ENCODE assay signal across 8 cellular contexts in genomic region chr22:41401781-41402648, GRCh38. TPM values are rescaled to one million over a fixed set of nuclear protein-coding genes. Genes with fewer than 3 reads are reported as not detected.
DNase-seq lines count a peak whose midpoint lies in the region; ATAC-seq and TF ChIP-seq lines count a peak whose summit lies in the region.

No MANE protein-coding gene starts in this region.

- H3K27ac ChIP-seq in VCaP (peak overlapping the region; percentile 31), stomach (peak overlapping the region; percentile 61 to 86 (median 79))

- H3K4me3 ChIP-seq in stomach, result no peak overlapping the region

- no peaks in the 10 kb centered on the region for H3K36me3 Mint-ChIP-seq in activated naive CD4-positive, alpha-beta T cell treated with anti-CD3 and anti-CD28 coated beads, Interleukin-2, amount 50 U/mL, for 72 hours

- 19 to 32% (median 23%) methylated on average over 16 of the region's 16 CpGs for WGBS in stomach, 5 donors

- no peak for TF ChIP-seq CTCF in VCaP (conservative IDR thresholded peaks at IDR 0.05)
- TF ChIP-seq CTCF in stomach (IDR thresholded peaks at IDR 0.05), result no peak

- DNase-seq in HPDE6-E6E7 (ENCODE audit: extremely low spot score), result peak; percentile 79
- peak; percentile 88 for DNase-seq in left ventricle myocardium superior
- DNase-seq in stomach, result peak; percentile 95
- no peak for DNase-seq in activated naive CD4-positive, alpha-beta T cell treated with anti-CD3 and anti-CD28 coated beads, Interleukin-2, amount 50 U/mL, for 72 hours (ENCODE audit: low spot score in 2 of 2)

- H3K9me3 Mint-ChIP-seq in activated naive CD4-positive, alpha-beta T cell treated with anti-CD3 and anti-CD28 coated beads, Interleukin-2, amount 50 U/mL, for 72 hours, result no peaks in the 10 kb centered on the region

- TF ChIP-seq EP300 in stomach (IDR thresholded peaks at IDR 0.05), result no peak

- TF ChIP-seq POLR2A in stomach (IDR thresholded peaks at IDR 0.05), result peak in 1 of 4 donors; percentile 51

- ATAC-seq in left ventricle myocardium superior (peak; percentile 76), HG02571 (IDR thresholded peaks at IDR 0.05; ENCODE audit: unreplicated experiment) (no peak), HG02973 (IDR thresholded peaks at IDR 0.05; ENCODE audit: unreplicated experiment) (no peak), HG03378 (IDR thresholded peaks at IDR 0.05; ENCODE audit: unreplicated experiment) (no peak)
- ATAC-seq in activated naive CD4-positive, alpha-beta T cell treated with anti-CD3 and anti-CD28 coated beads, Interleukin-2, amount 50 U/mL, for 72 hours, result no peak

- intact Hi-C loops in left ventricle myocardium superior (cut with micrococcal nuclease) (loop anchor here (5.0 kb wide), 1 partner anchor 125 kb away; no protein-coding TSS in a partner anchor), stomach (cut with DNase I; ENCODE audit: low total_unique reads) (no loop called here)

- H3K27me3 ChIP-seq in stomach, result no peaks in the 10 kb centered on the region

- H3K4me1 ChIP-seq in stomach, result peaks cover 20 to 39% (median 30%) of the 10 kb centered on the region in 4 donors

- H3K9me3 ChIP-seq in stomach, result no peaks in the 10 kb centered on the region

- peaks cover 16 to 27% (median 23%) of the 10 kb centered on the region in 4 donors for H3K36me3 ChIP-seq in stomach

- H3K27ac Mint-ChIP-seq in activated naive CD4-positive, alpha-beta T cell treated with anti-CD3 and anti-CD28 coated beads, Interleukin-2, amount 50 U/mL, for 72 hours, result no peak overlapping the region

RNA-seq across cellular contexts. Expression of gene TEF, which starts 20.3 kb away (rescaled TPM):
- total RNA-seq in left ventricle myocardium superior (25.4 TPM), stomach (10 to 100 TPM in 3 of 5 donors, 1 to 10 TPM in 2; 7.0 to 29.1 (median 19.3) TPM)
- polyA plus RNA-seq in stomach, result 10 to 100 TPM in 1 of 3 donors, 1 to 10 TPM in 2; 6.7 to 12.2 (median 8.2) TPM
- 10 to 100 TPM in 1 of 2 donors, 1 to 10 TPM in 1; 1.9 to 15.8 TPM for total RNA-seq in activated naive CD4-positive, alpha-beta T cell treated with anti-CD3 and anti-CD28 coated beads, Interleukin-2, amount 50 U/mL, for 72 hours

RNA-seq across cellular contexts. Expression of gene TOB2, which starts 44.6 kb away (rescaled TPM):
- 71.8 TPM for total RNA-seq in left ventricle myocardium superior
- total RNA-seq in stomach, result 10 to 100 TPM; 19.8 to 42.4 (median 31.5) TPM
- polyA plus RNA-seq in stomach, result 10 to 100 TPM; 11.0 to 17.1 (median 13.0) TPM
- total RNA-seq in activated naive CD4-positive, alpha-beta T cell treated with anti-CD3 and anti-CD28 coated beads, Interleukin-2, amount 50 U/mL, for 72 hours, result 10 to 100 TPM; 28.1 to 29.9 TPM

Comparison
In these comparisons a context has a peak if more than half of its experiments do, and no peak if none do; other contexts are left out.
1. DNase-seq: peak in HPDE6-E6E7 (single experiment), left ventricle myocardium superior (single experiment) and stomach (single experiment); none in activated naive CD4-positive, alpha-beta T cell treated with anti-CD3 and anti-CD28 coated beads, Interleukin-2, amount 50 U/mL, for 72 hours (0 of 2).